Comparison of ENCODE assay signal across 10 cellular contexts in genomic region chr17:1188812-1189211, GRCh38. TPM values are rescaled to one million over a fixed set of nuclear protein-coding genes. Genes with fewer than 3 reads are reported as not detected.
DNase-seq lines count a peak whose midpoint lies in the region; ATAC-seq, FAIRE-seq and TF ChIP-seq lines count a peak whose summit lies in the region.
"Had no signal": no experiment of that assay in that cellular context is flagged by ENCODE, and none has a peak within 500 bp of the region (broad histone marks: within the 10 kb centered on the region; RNA-seq: fewer than 3 reads in every experiment).

No MANE protein-coding gene starts in this region.

- H3K36me3 ChIP-seq in GM12878 (ENCODE audit: control insufficient read depth in 2 of 2, insufficient read depth in 2 of 2, low read length in 1 of 2) (no peaks in the 10 kb centered on the region; a peak in 1 of 4 replicates), spleen (no peaks in the 10 kb centered on the region), WERI-Rb-1 (no peaks in the 10 kb centered on the region)

- TF ChIP-seq EP300 in GM12878 (IDR thresholded peaks at IDR 0.05; ENCODE audit: borderline replicate concordance in 1 of 2, control insufficient read depth in 1 of 2, low read depth in 2 of 2, low read length in 2 of 2), result no peak

- H3K4me1 ChIP-seq in GM12878 (ENCODE audit: control insufficient read depth, insufficient read depth, low read length) (peaks cover 42% of the 10 kb centered on the region), right cardiac atrium (ENCODE audit: control insufficient read depth, insufficient read depth, low read length) (peaks cover 15% of the 10 kb centered on the region), spleen (peaks cover 18 to 70% (median 40%) of the 10 kb centered on the region in 6 donors)

- peak; percentile 69 for DNase-seq in GM03348 (ENCODE audit: low spot score)
- no peak for DNase-seq in GM12878 (ENCODE audit: low read depth, low spot score)
- peak; percentile 89 to 95 (median 94) for DNase-seq in right cardiac atrium
- no peak for DNase-seq in spleen
- DNase-seq in stimulated activated naive CD8-positive, alpha-beta T cell treated with anti-CD3 and anti-CD28 coated beads, Interleukin-15, Interleukin-2, amounts not matched to agents 100 U/mL and 50 U/mL, for 24 hours, result no peak
- no peak for DNase-seq in WERI-Rb-1
- DNase-seq: stimulated activated CD4-positive, alpha-beta T cell treated with anti-CD3 and anti-CD28 coated beads, Interleukin-1b, Interleukin-23, amount 100 ng/mL, for 48 hours had no signal

- peak; percentile 49 for ATAC-seq in GM12878
- peak; percentile 75 to 76 for ATAC-seq in right cardiac atrium
- no peak for ATAC-seq in stimulated activated naive CD8-positive, alpha-beta T cell treated with anti-CD3 and anti-CD28 coated beads, Interleukin-15, Interleukin-2, amounts not matched to agents 100 U/mL and 50 U/mL, for 24 hours
- ATAC-seq in GM18858 (IDR thresholded peaks at IDR 0.05; ENCODE audit: unreplicated experiment), result no peak
- no peak for ATAC-seq in SK-N-SH treated with all-trans-retinoic acid at 6 μM for 48 hours

- H3K4me2 ChIP-seq in GM12878 (ENCODE audit: control insufficient read depth, insufficient read depth), result peak overlapping the region; percentile 65; the same call in 1 of the 2 replicates

- no peak overlapping the region for H3K9ac ChIP-seq in GM12878 (ENCODE audit: control insufficient read depth, insufficient read depth, low read length)

- TF ChIP-seq RAD21 in GM12878 (IDR thresholded peaks at IDR 0.05; ENCODE audit: insufficient read depth, low read depth, low read length), result no peak

- no peaks in the 10 kb centered on the region for H3K27me3 ChIP-seq in GM12878 (replicated peaks in 1 of 2; ENCODE audit: control insufficient read depth in 2 of 2, insufficient read depth in 2 of 2, low read length in 1 of 2)
- H3K27me3 ChIP-seq in right cardiac atrium (ENCODE audit: control insufficient read depth, insufficient read depth), result no peaks in the 10 kb centered on the region
- no peaks in the 10 kb centered on the region for H3K27me3 ChIP-seq in spleen (replicated peaks in 1 of 7)
- no peaks in the 10 kb centered on the region for H3K27me3 ChIP-seq in WERI-Rb-1 (ENCODE audit: insufficient read depth, low read depth, severe bottlenecking)

- no peak for TF ChIP-seq POLR2A in GM12878 (IDR thresholded peaks at IDR 0.05; ENCODE audit: low read depth, low read length)
- no peak for TF ChIP-seq POLR2A in spleen (IDR thresholded peaks at IDR 0.05)

- WGBS in GM12878 (ENCODE audit: insufficient coverage, insufficient replicate concordance, low lambda C conversion rate, missing lambda C conversion rate), result 18% methylated on average over 12 of the region's 12 CpGs
- WGBS in right cardiac atrium, result 5% methylated on average over 12 of the region's 12 CpGs
- WGBS in spleen, 5 donors, result 33 to 72% (median 43%) methylated on average over 12 of the region's 12 CpGs

- H3K79me2 ChIP-seq in GM12878 (ENCODE audit: control insufficient read depth, insufficient read depth, low read length), result peaks cover 29% of the 10 kb centered on the region

- H3K9me3 ChIP-seq in GM12878 (replicated peaks; ENCODE audit: control insufficient read depth, insufficient read depth, low read length) (no peaks in the 10 kb centered on the region), right cardiac atrium (ENCODE audit: control insufficient read depth, low read length) (no peaks in the 10 kb centered on the region), spleen (no peaks in the 10 kb centered on the region), WERI-Rb-1 (ENCODE audit: severe bottlenecking) (no peaks in the 10 kb centered on the region)

- RAD21 ChIA-PET in GM12878 (lab: Charles Lee; ENCODE audit: unreplicated experiment), result interaction anchor here (0.9 to 1.7 kb wide), 3 partner anchors 9 to 144 kb away, joined by 3 to 6 read pairs (median 4); no protein-coding TSS in a partner anchor

- intact Hi-C loops in GM12878 (cut with micrococcal nuclease; ENCODE audit: unreplicated experiment), result no loop called here
- intact Hi-C loops in right cardiac atrium (cut with DNase I), result loop anchor here in 3 of 4 donors (5.0 to 10.0 kb wide), 2 partner anchors 64 to 67 kb away; no protein-coding TSS in a partner anchor
- intact Hi-C loops in spleen (cut with DNase I; ENCODE audit: low total_unique reads), result loop anchor here (5.0 kb wide), 1 partner anchor 67 kb away; no protein-coding TSS in a partner anchor

- peaks cover 4% of the 10 kb centered on the region for H4K20me1 ChIP-seq in GM12878 (ENCODE audit: control insufficient read depth, insufficient read depth)

- TSS peak; percentile 36 for BruUV-seq in GM12878 (replicated peaks; lab: Mats Ljungman, UMichigan)

- FAIRE-seq in GM12878 (lab: Jason Lieb, UNC), result no peak
- FAIRE-seq: keratinocyte had no signal

- in situ Hi-C loops in GM12878 (cut with MboI), result no loop called here

- POLR2A ChIA-PET in GM12878 (lab: Charles Lee), result interaction anchor here (0.6 kb wide), 1 partner anchor 110 kb away, joined by 3 read pairs; no protein-coding TSS in a partner anchor

- H3K4me3 ChIP-seq in GM12878 (no peak overlapping the region), right cardiac atrium (ENCODE audit: low read length) (no peak overlapping the region), spleen (no peak overlapping the region), WERI-Rb-1 (ENCODE audit: low read depth, low read length) (no peak overlapping the region)

- H3K27ac ChIP-seq in GM12878 (ENCODE audit: control insufficient read depth, insufficient read depth) (peak overlapping the region; percentile 36), right cardiac atrium (ENCODE audit: low read length) (peak overlapping the region; percentile 71), spleen (peak overlapping the region in 5 of 8 donors; percentile 9 to 70 (median 45)), WERI-Rb-1 (no peak overlapping the region)

- no peak overlapping the region for H2AFZ ChIP-seq in GM12878 (ENCODE audit: control insufficient read depth, low read depth, low read length)

- CTCF ChIA-PET in GM12878 (lab: Yijun Ruan, JAX), result interaction anchor here (1.4 to 9.2 kb wide), 9 partner anchors 10 to 67 kb away, joined by 3 to 138 read pairs (median 18); no protein-coding TSS in a partner anchor

- no peak for TF ChIP-seq CTCF in GM12878 (IDR thresholded peaks at IDR 0.05 in 2 of 3, conservative IDR thresholded peaks at IDR 0.05 in 1 of 3; ENCODE audit: control insufficient read depth in 2 of 3, extremely low read depth in 1 of 3, insufficient read depth in 1 of 3, low read depth in 3 of 3, low read length in 3 of 3)
- TF ChIP-seq CTCF in spleen (IDR thresholded peaks at IDR 0.05 in 8 of 11, conservative IDR thresholded peaks at IDR 0.05 in 3 of 11), result no peak
- TF ChIP-seq CTCF in WERI-Rb-1 (IDR thresholded peaks at IDR 0.05; ENCODE audit: low read depth, low read length), result no peak

- SMC1A ChIA-PET in GM12878 (lab: Charles Lee; ENCODE audit: uncharacterized antibody, unreplicated experiment), result interaction anchor here (0.6 to 4.5 kb wide), 7 partner anchors 9 to 66 kb away, joined by 3 to 20 read pairs (median 8); no protein-coding TSS in a partner anchor

TF ChIP-seq in GM12878, 131 proteins besides CTCF, POLR2A, EP300 and RAD21 (continues in another document):
- TF ChIP-seq JUND (IDR thresholded peaks at IDR 0.05; ENCODE audit: low read depth, low read length) (no peak), EZH2 (IDR thresholded peaks at IDR 0.05; ENCODE audit: borderline replicate concordance, control insufficient read depth, low read depth, low read length) (no peak)

TF ChIP-seq in SK-N-SH treated with all-trans-retinoic acid at 6 μM for 48 hours, 23 proteins besides CTCF, POLR2A, EP300 and RAD21 (continues in another document):
- TF ChIP-seq PATZ1 (CRISPR knock-in tag; IDR thresholded peaks at IDR 0.05; ENCODE audit: borderline replicate concordance), result no peak

RNA-seq across cellular contexts. Expression of gene ABR, which starts 9.0 kb away (rescaled TPM):
- 192 and 258 TPM in 2 replicates for total RNA-seq in GM12878 (2013; cell fraction: nucleolus; rRNA removed)
- total RNA-seq in GM12878 (2014; rRNA removed) (35.6 and 49.4 TPM in 2 replicates), GM12878 (2014; rRNA removed; fragmentation: Illumina TruSeq; extraction: Trizol) (20.8 and 24.4 TPM in 2 replicates), GM12878 (2021) (101 and 112 TPM in 2 replicates), right cardiac atrium (100 to 1,000 TPM; 130 to 164 (median 154) TPM), spleen (100 to 1,000 TPM; 113 to 183 (median 136) TPM)
- 36.8 TPM for polyA plus RNA-seq in GM12878 (2011; ENCODE audit: low read depth)
- polyA plus RNA-seq in GM12878 (2011; rRNA removed) (17.6 and 41.4 TPM in 2 replicates), GM12878 (2014; fragmentation: Illumina TruSeq; extraction: Trizol) (39.5 and 40.5 TPM in 2 replicates), GM12878 (2014; fragmentation: Nextera tagmentation; extraction: Ambion mirVana) (1 to 10 TPM; 1.4 to 2.5 TPM), GM12878 (2014; rRNA removed) (38.6 and 53.1 TPM in 2 replicates), GM12878 (2016; fragmentation: Nextera tagmentation; extraction: Ambion mirVana) (10 to 100 TPM; 16.5 to 21.4 TPM), right cardiac atrium (77.4 TPM), spleen (10 to 100 TPM; 18.5 to 50.1 (median 22.2) TPM)
- 34.7 and 44.4 TPM in 2 replicates for polyA plus RNA-seq in GM12878 (2011; cell fraction: cytosol; rRNA removed)
- polyA plus RNA-seq in GM12878 (2011; cell fraction: nucleus; rRNA removed), result 238 and 247 TPM in 2 replicates
- 50.4 and 62.8 TPM in 2 replicates for polyA plus RNA-seq in GM12878 (2012)
- 41.5 and 66.5 TPM in 2 replicates for polyA minus RNA-seq in GM12878 (2011; rRNA and poly(A)+ RNA removed)
- polyA minus RNA-seq in GM12878 (2011; cell fraction: cytosol; rRNA and poly(A)+ RNA removed), result 31.5 and 37.0 TPM in 2 replicates
- polyA minus RNA-seq in GM12878 (2011; cell fraction: nucleus; rRNA and poly(A)+ RNA removed), result 61.5 and 95.8 TPM in 2 replicates

Comparison
In these comparisons a context has a peak if more than half of its experiments do, and no peak if none do; other contexts are left out.
1. DNase-seq: peak in GM03348 (single experiment) and right cardiac atrium (3 of 3); none in GM12878 (single experiment), spleen (single experiment), stimulated activated naive CD8-positive, alpha-beta T cell treated with anti-CD3 and anti-CD28 coated beads, Interleukin-15, Interleukin-2, amounts not matched to agents 100 U/mL and 50 U/mL, for 24 hours (single experiment) and WERI-Rb-1 (single experiment).
2. ATAC-seq: peak in GM12878 (single experiment) and right cardiac atrium (2 of 2); none in stimulated activated naive CD8-positive, alpha-beta T cell treated with anti-CD3 and anti-CD28 coated beads, Interleukin-15, Interleukin-2, amounts not matched to agents 100 U/mL and 50 U/mL, for 24 hours (single experiment), GM18858 (single experiment) and SK-N-SH treated with all-trans-retinoic acid at 6 μM for 48 hours (single experiment).